16 cellular contexts compared by ENCODE assay signal in genomic region chr9:3948826-3949578, GRCh38.
DNase-seq lines count a peak whose midpoint lies in the region; ATAC-seq and TF ChIP-seq lines count a peak whose summit lies in the region.
"Had no signal": no experiment of that assay in that cellular context is flagged by ENCODE, and none has a peak within 500 bp of the region (broad histone marks: within the 10 kb centered on the region; RNA-seq: fewer than 3 reads in every experiment).

No MANE protein-coding gene starts in this region.

- H3K4me1 Mint-ChIP-seq in mesothelial cell of epicardium, result peaks cover 12% of the 10 kb centered on the region
- H3K4me1 Mint-ChIP-seq: activated CD8-positive, alpha-beta memory T cell treated with anti-CD3 and anti-CD28 coated beads, Interleukin-2, amount 10 ng/mL, durations not matched to agents 7 days and 5 days had no signal

- H3K4me3 Mint-ChIP-seq in mesothelial cell of epicardium, result no peak overlapping the region
- H3K4me3 Mint-ChIP-seq: activated CD8-positive, alpha-beta memory T cell treated with anti-CD3 and anti-CD28 coated beads, Interleukin-2, amount 10 ng/mL, durations not matched to agents 7 days and 5 days; CD8-positive, alpha-beta T cell; T-helper 1 cell treated with Interleukin-12 subunit alpha and Interleukin-12 subunit beta and Interleukin-4 antibody, amounts not matched to agents 30 μg/mL and 1 μg/mL, for 36 hours had no signal

- no peaks in the 10 kb centered on the region for H3K36me3 Mint-ChIP-seq in mesothelial cell of epicardium
- H3K36me3 Mint-ChIP-seq: activated CD8-positive, alpha-beta memory T cell treated with anti-CD3 and anti-CD28 coated beads, Interleukin-2, amount 10 ng/mL, durations not matched to agents 7 days and 5 days; CD8-positive, alpha-beta T cell had no signal

- no peaks in the 10 kb centered on the region for H3K27me3 Mint-ChIP-seq in mesothelial cell of epicardium (ENCODE audit: low read depth)

- H3K27ac Mint-ChIP-seq in mesothelial cell of epicardium, result peak overlapping the region; percentile 45
- H3K27ac Mint-ChIP-seq: activated CD8-positive, alpha-beta memory T cell treated with anti-CD3 and anti-CD28 coated beads, Interleukin-2, amount 10 ng/mL, durations not matched to agents 7 days and 5 days; CD8-positive, alpha-beta T cell; T-helper 1 cell treated with Interleukin-12 subunit alpha and Interleukin-12 subunit beta and Interleukin-4 antibody, amounts not matched to agents 30 μg/mL and 1 μg/mL, for 36 hours had no signal

- DNase-seq in Caki2 (ENCODE audit: low read depth), result peak; percentile 19
- DNase-seq in NCI-H226, result peak; percentile 78
- DNase-seq in fibroblast of peridontal ligament (ENCODE audit: extremely low read depth), result peak; percentile 37
- no peak for DNase-seq in mesothelial cell of epicardium (ENCODE audit: low spot score in 2 of 2, unreplicated experiment in 2 of 2)
- no peak for DNase-seq in RPMI8226
- DNase-seq in NCI-H2029 treated with DMSO at 0.1 percent for 48 hours (lab: John Stamatoyannopoulos, UW), result no peak
- DNase-seq: activated CD8-positive, alpha-beta memory T cell treated with anti-CD3 and anti-CD28 coated beads, Interleukin-2, amount 10 ng/mL, durations not matched to agents 7 days and 5 days; activated gamma-delta T cell; CD8-positive, alpha-beta T cell; NCI-H510A treated with DMSO at 0.1 percent for 48 hours; pancreas; Peyer's patch; stimulated activated CD4-positive, alpha-beta T cell treated with anti-CD3 and anti-CD28 coated beads, Interleukin-12 subunit alpha, Interleukin-12 subunit beta, amount 100 ng/mL, for 4 hours had no signal

- no peak for TF ChIP-seq CTCF in mesothelial cell of epicardium (IDR thresholded peaks at IDR 0.05; ENCODE audit: unreplicated experiment)

- ATAC-seq in HG03520 (IDR thresholded peaks at IDR 0.05; ENCODE audit: unreplicated experiment) (no peak), GM18868 (IDR thresholded peaks at IDR 0.05; ENCODE audit: unreplicated experiment) (no peak)
- ATAC-seq: activated CD8-positive, alpha-beta memory T cell treated with anti-CD3 and anti-CD28 coated beads, Interleukin-2, amount 10 ng/mL, durations not matched to agents 7 days and 5 days; CD8-positive, alpha-beta T cell had no signal

- in situ Hi-C loops in Caki2 (cut with HindIII; ENCODE audit: low pct_unique_long_range_greater_than_20kb, low sequenced_read_pairs), result no loop called here

- H3K9me3 Mint-ChIP-seq in mesothelial cell of epicardium, result no peaks in the 10 kb centered on the region
- H3K9me3 Mint-ChIP-seq: CD8-positive, alpha-beta T cell; T-helper 1 cell treated with Interleukin-12 subunit alpha and Interleukin-12 subunit beta and Interleukin-4 antibody, amounts not matched to agents 30 μg/mL and 1 μg/mL, for 36 hours had no signal

Comparison
In these comparisons a context has a peak if more than half of its experiments do, and no peak if none do; other contexts are left out.
1. DNase-seq: peak in Caki2 (single experiment), NCI-H226 (single experiment) and fibroblast of peridontal ligament (single experiment); none in mesothelial cell of epicardium (0 of 2), RPMI8226 (single experiment) and NCI-H2029 treated with DMSO at 0.1 percent for 48 hours (single experiment).